Comparison of ENCODE assay signal across 1 cellular context in the genomic region with DNA sequence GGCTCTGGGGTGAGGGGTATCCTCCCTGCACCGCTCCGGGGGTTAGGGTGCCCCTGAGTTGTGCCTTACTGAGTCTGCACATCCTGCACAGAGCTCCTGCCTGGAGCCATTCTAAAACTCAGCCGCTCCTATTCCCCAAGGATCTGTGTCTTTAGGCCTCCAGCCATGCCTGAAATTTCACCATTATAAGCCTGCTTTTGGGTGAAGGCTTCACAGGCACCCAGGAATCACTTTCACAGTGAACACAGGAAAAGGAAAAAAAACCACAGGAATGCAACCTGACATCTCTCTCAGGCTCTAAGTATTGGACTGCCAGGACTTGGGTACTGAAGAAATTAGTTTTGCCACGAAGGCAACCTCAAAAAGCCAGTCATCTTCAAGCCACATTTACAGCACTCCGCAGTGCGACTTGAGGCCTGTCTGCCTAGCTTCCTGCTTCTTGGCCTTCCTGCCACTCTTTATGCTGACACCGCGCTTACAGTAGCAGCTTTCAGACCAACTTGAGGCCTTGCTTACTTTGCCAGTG.
TF ChIP-seq lines count a peak whose summit lies in the region.

No MANE protein-coding gene starts in this region.

TF ChIP-seq in WTC11, 78 proteins besides CTCF, POLR2A, EP300 and RAD21 (continued from another document):
- TF ChIP-seq, protein P1, sequence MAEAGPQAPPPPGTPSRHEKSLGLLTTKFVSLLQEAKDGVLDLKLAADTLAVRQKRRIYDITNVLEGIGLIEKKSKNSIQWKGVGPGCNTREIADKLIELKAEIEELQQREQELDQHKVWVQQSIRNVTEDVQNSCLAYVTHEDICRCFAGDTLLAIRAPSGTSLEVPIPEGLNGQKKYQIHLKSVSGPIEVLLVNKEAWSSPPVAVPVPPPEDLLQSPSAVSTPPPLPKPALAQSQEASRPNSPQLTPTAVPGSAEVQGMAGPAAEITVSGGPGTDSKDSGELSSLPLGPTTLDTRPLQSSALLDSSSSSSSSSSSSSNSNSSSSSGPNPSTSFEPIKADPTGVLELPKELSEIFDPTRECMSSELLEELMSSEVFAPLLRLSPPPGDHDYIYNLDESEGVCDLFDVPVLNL (CRISPR knock-in tag; IDR thresholded peaks at IDR 0.05; ENCODE audit: borderline replicate concordance, low read depth): no peak
- TF ChIP-seq ELF4 (CRISPR knock-in tag; IDR thresholded peaks at IDR 0.05; ENCODE audit: low read depth): no peak
